ENCODE assay signal across 17 cellular contexts in the genomic region with DNA sequence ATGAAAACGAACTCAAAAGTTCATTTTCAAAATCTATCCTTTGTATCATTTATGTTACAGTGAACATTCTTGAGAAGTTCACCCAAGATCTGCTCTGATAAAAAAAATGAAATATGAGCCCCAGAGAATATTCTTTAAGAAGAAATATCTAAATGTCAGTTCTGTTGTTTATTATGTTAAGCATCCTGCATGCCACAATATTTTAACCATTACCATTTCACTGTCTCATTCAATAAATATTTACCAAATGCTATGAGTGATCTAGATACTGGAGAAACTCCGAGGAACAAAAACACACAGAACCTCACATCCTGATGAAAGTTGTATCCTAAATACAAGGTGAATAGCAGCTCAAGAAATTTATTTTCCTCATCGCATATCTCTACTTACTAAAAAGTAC.
DNase-seq lines count a peak whose midpoint lies in the region; ATAC-seq lines count a peak whose summit lies in the region.
"Had no signal": no experiment of that assay in that cellular context is flagged by ENCODE, and none has a peak within 500 bp of the region (broad histone marks: within the 10 kb centered on the region; RNA-seq: fewer than 3 reads in every experiment).

No MANE protein-coding gene starts in this region.

- no peak overlapping the region for H3K27ac ChIP-seq in GM23248
- H3K27ac ChIP-seq: A549, HL-60 had no signal

- peak; percentile 8 for DNase-seq in GM23248
- peak; percentile 57 for DNase-seq in LHCN-M2 (ENCODE audit: low read depth)
- peak; percentile 17 for DNase-seq in amniotic epithelial cell (ENCODE audit: low read depth)
- no peak for DNase-seq in NCI-H1092 treated with DMSO at 0.1 percent for 48 hours (lab: John Stamatoyannopoulos, UW)
- DNase-seq in natural killer cell treated with Interleukin-12 subunit alpha and Interleukin-12 subunit beta and Interleukin-15 and Interleukin-18, amount 100 ng/mL, for 72 hours (ENCODE audit: low spot score): no peak
- DNase-seq in germinal center (ENCODE audit: low spot score): no peak
- DNase-seq in SHP77 (lab: John Stamatoyannopoulos, UW): no peak
- DNase-seq: Caco-2; CD8-positive, alpha-beta T cell; DND-41; KG1 had no signal

- peaks cover 19% of the 10 kb centered on the region for H3F3A ChIP-seq in GM23248 (ENCODE audit: insufficient read depth)

- no peak for ATAC-seq in natural killer cell treated with Interleukin-12 subunit alpha and Interleukin-12 subunit beta and Interleukin-15 and Interleukin-18, amount 100 ng/mL, for 72 hours
- ATAC-seq: A549; CD8-positive, alpha-beta T cell; GM12878 had no signal

- 52 to 54% methylated on average over 3 of the region's 3 CpGs for WGBS in GM23248 (ENCODE audit: low coverage in 1 of 2, low lambda C conversion rate in 2 of 2, missing lambda C conversion rate in 2 of 2), 2 experiments

- no peak overlapping the region for H2AFZ ChIP-seq in GM23248

- H3K9ac ChIP-seq in GM23248 (no peak overlapping the region), skeletal muscle satellite cell (ENCODE audit: low read depth, low read length) (no peak overlapping the region)

- no peaks in the 10 kb centered on the region for H3K27me3 Mint-ChIP-seq in natural killer cell treated with Interleukin-12 subunit alpha and Interleukin-12 subunit beta and Interleukin-15 and Interleukin-18, amount 100 ng/mL, for 72 hours

- H3K27ac Mint-ChIP-seq in natural killer cell treated with Interleukin-12 subunit alpha and Interleukin-12 subunit beta and Interleukin-15 and Interleukin-18, amount 100 ng/mL, for 72 hours: no peak overlapping the region
- H3K27ac Mint-ChIP-seq: CD14-positive monocyte; CD8-positive, alpha-beta T cell; IgD-negative memory B cell had no signal

- H3K9me3 ChIP-seq in GM23248 (ENCODE audit: low read depth) (no peaks in the 10 kb centered on the region), skeletal muscle satellite cell (replicated peaks; ENCODE audit: low read length) (no peaks in the 10 kb centered on the region)
- H3K9me3 ChIP-seq: A549, Caco-2 had no signal

- H3K4me3 Mint-ChIP-seq in natural killer cell treated with Interleukin-12 subunit alpha and Interleukin-12 subunit beta and Interleukin-15 and Interleukin-18, amount 100 ng/mL, for 72 hours: no peak overlapping the region
- H3K4me3 Mint-ChIP-seq: CD14-positive monocyte; CD8-positive, alpha-beta T cell; IgD-negative memory B cell had no signal

- no peak overlapping the region for H3K4me3 ChIP-seq in GM23248
- no peak overlapping the region for H3K4me3 ChIP-seq in skeletal muscle satellite cell (ENCODE audit: low read length)
- H3K4me3 ChIP-seq: A549, GM12878 had no signal

- peaks cover 25% of the 10 kb centered on the region for H3K4me1 ChIP-seq in GM23248 (ENCODE audit: insufficient read depth)
- H3K4me1 ChIP-seq in skeletal muscle satellite cell (ENCODE audit: control insufficient read depth, insufficient read depth, low read length): peaks cover 36% of the 10 kb centered on the region
- H3K4me1 ChIP-seq: A549, Caco-2 had no signal

- in situ Hi-C loops in GM23248 (cut with MboI): no loop called here

- no peaks in the 10 kb centered on the region for H3K4me1 Mint-ChIP-seq in natural killer cell treated with Interleukin-12 subunit alpha and Interleukin-12 subunit beta and Interleukin-15 and Interleukin-18, amount 100 ng/mL, for 72 hours (ENCODE audit: low read depth in 2 of 2)
- H3K4me1 Mint-ChIP-seq: CD14-positive monocyte, IgD-negative memory B cell had no signal

- no peaks in the 10 kb centered on the region for H3K36me3 ChIP-seq in GM23248 (ENCODE audit: low read depth)
- no peaks in the 10 kb centered on the region for H3K36me3 ChIP-seq in skeletal muscle satellite cell (ENCODE audit: insufficient read depth, low read length)

- H3K9me3 Mint-ChIP-seq in natural killer cell treated with Interleukin-12 subunit alpha and Interleukin-12 subunit beta and Interleukin-15 and Interleukin-18, amount 100 ng/mL, for 72 hours: peaks cover 4% of the 10 kb centered on the region

- H3K36me3 Mint-ChIP-seq in natural killer cell treated with Interleukin-12 subunit alpha and Interleukin-12 subunit beta and Interleukin-15 and Interleukin-18, amount 100 ng/mL, for 72 hours: no peaks in the 10 kb centered on the region
- H3K36me3 Mint-ChIP-seq: CD14-positive monocyte; CD8-positive, alpha-beta T cell; IgD-negative memory B cell had no signal

- H4K20me1 ChIP-seq in GM23248 (ENCODE audit: insufficient read depth): no peaks in the 10 kb centered on the region

- no peaks in the 10 kb centered on the region for H3K27me3 ChIP-seq in GM23248 (replicated peaks; ENCODE audit: insufficient read depth)
- H3K27me3 ChIP-seq in skeletal muscle satellite cell (ENCODE audit: control insufficient read depth, insufficient read depth, low read length): no peaks in the 10 kb centered on the region

- no peak overlapping the region for H3K4me2 ChIP-seq in GM23248 (ENCODE audit: unreplicated experiment)
- H3K4me2 ChIP-seq in skeletal muscle satellite cell (ENCODE audit: low read length): peak overlapping the region; percentile 17
- H3K4me2 ChIP-seq: A549 had no signal

- no peaks in the 10 kb centered on the region for H3K79me2 ChIP-seq in GM23248 (ENCODE audit: insufficient read depth)

- no peaks in the 10 kb centered on the region for H3K9me2 ChIP-seq in GM23248 (ENCODE audit: insufficient read depth)

Comparison
In these comparisons a context has a peak if more than half of its experiments do, and no peak if none do; other contexts are left out.
1. DNase-seq: peak in GM23248 (single experiment), LHCN-M2 (single experiment) and amniotic epithelial cell (single experiment); none in NCI-H1092 treated with DMSO at 0.1 percent for 48 hours (single experiment), natural killer cell treated with Interleukin-12 subunit alpha and Interleukin-12 subunit beta and Interleukin-15 and Interleukin-18, amount 100 ng/mL, for 72 hours (single experiment), germinal center (single experiment) and SHP77 (0 of 2).